In genomic region chr18:2625217-2625616, GRCh38 we compare ENCODE assay signal across 21 cellular contexts. TPM values are rescaled to one million over a fixed set of nuclear protein-coding genes. Genes with fewer than 3 reads are reported as not detected.
DNase-seq lines count a peak whose midpoint lies in the region; ATAC-seq lines count a peak whose summit lies in the region.
"Had no signal": no experiment of that assay in that cellular context is flagged by ENCODE, and none has a peak within 500 bp of the region (broad histone marks: within the 10 kb centered on the region; RNA-seq: fewer than 3 reads in every experiment).

No MANE protein-coding gene starts in this region.

- DNase-seq in activated naive CD4-positive, alpha-beta T cell treated with anti-CD3 and anti-CD28 coated beads, Interleukin-2, amount 10 ng/mL, durations not matched to agents 7 days and 5 days: no peak
- no peak for DNase-seq in activated naive CD4-positive, alpha-beta T cell treated with anti-CD3 and anti-CD28 coated beads, Interleukin-2, amount 50 U/mL, for 72 hours (ENCODE audit: low spot score in 2 of 2)
- DNase-seq in NCI-H146 (lab: John Stamatoyannopoulos, UW): peak; percentile 59
- DNase-seq in stimulated activated effector memory CD8-positive, alpha-beta T cell treated with anti-CD3 and anti-CD28 coated beads, Interleukin-12 subunit alpha, Interleukin-12 subunit beta, amount 100 ng/mL, for 72 hours (ENCODE audit: low spot score in 2 of 2): peak in 1 of 2 donors; percentile 43
- no peak for DNase-seq in naive thymus-derived CD4-positive, alpha-beta T cell
- DNase-seq: CD4-positive, alpha-beta T cell; COR-L47; DMS79; GOT3; HCEC 1CT; IMR-90; Karpas-422; MV-4-11; NCI-H1105 treated with DMSO at 0.1 percent for 48 hours; NCI-H1930; NCI-H226; NCI-H524; NCI-H82 had no signal

- no peaks in the 10 kb centered on the region for H3K9me3 ChIP-seq in naive thymus-derived CD4-positive, alpha-beta T cell (ENCODE audit: control insufficient read depth in 2 of 3, low read length in 3 of 3)
- H3K9me3 ChIP-seq: SJSA1 had no signal

- peaks cover 6% of the 10 kb centered on the region for H3K9me3 Mint-ChIP-seq in activated naive CD4-positive, alpha-beta T cell treated with anti-CD3 and anti-CD28 coated beads, Interleukin-2, amount 10 ng/mL, durations not matched to agents 7 days and 5 days
- H3K9me3 Mint-ChIP-seq in activated naive CD4-positive, alpha-beta T cell treated with anti-CD3 and anti-CD28 coated beads, Interleukin-2, amount 50 U/mL, for 72 hours: peaks cover 0 to 7% of the 10 kb centered on the region in 2 donors
- H3K9me3 Mint-ChIP-seq in activated T-helper 17 cell treated with anti-CD3 and anti-CD28 coated beads, Interleukin-2, amount 50 U/mL, for 72 hours: no peaks in the 10 kb centered on the region
- no peaks in the 10 kb centered on the region for H3K9me3 Mint-ChIP-seq in stimulated activated effector memory CD8-positive, alpha-beta T cell treated with anti-CD3 and anti-CD28 coated beads, Interleukin-12 subunit alpha, Interleukin-12 subunit beta, amount 100 ng/mL, for 72 hours
- H3K9me3 Mint-ChIP-seq in naive thymus-derived CD4-positive, alpha-beta T cell: peaks cover 0 to 3% (median 0%) of the 10 kb centered on the region in 11 donors
- H3K9me3 Mint-ChIP-seq: CD4-positive, alpha-beta T cell had no signal

- no peaks in the 10 kb centered on the region for H3K36me3 ChIP-seq in naive thymus-derived CD4-positive, alpha-beta T cell (ENCODE audit: control insufficient read depth in 2 of 3, insufficient read depth in 3 of 3, low read length in 3 of 3)
- H3K36me3 ChIP-seq: SJSA1 had no signal

- H3K36me3 Mint-ChIP-seq in activated naive CD4-positive, alpha-beta T cell treated with anti-CD3 and anti-CD28 coated beads, Interleukin-2, amount 10 ng/mL, durations not matched to agents 7 days and 5 days: peaks cover 8% of the 10 kb centered on the region
- H3K36me3 Mint-ChIP-seq in activated naive CD4-positive, alpha-beta T cell treated with anti-CD3 and anti-CD28 coated beads, Interleukin-2, amount 50 U/mL, for 72 hours: no peaks in the 10 kb centered on the region
- H3K36me3 Mint-ChIP-seq in activated T-helper 17 cell treated with anti-CD3 and anti-CD28 coated beads, Interleukin-2, amount 50 U/mL, for 72 hours (ENCODE audit: low read depth): no peaks in the 10 kb centered on the region
- no peaks in the 10 kb centered on the region for H3K36me3 Mint-ChIP-seq in stimulated activated effector memory CD8-positive, alpha-beta T cell treated with anti-CD3 and anti-CD28 coated beads, Interleukin-12 subunit alpha, Interleukin-12 subunit beta, amount 100 ng/mL, for 72 hours
- peaks cover 0 to 12% (median 0%) of the 10 kb centered on the region in 5 donors for H3K36me3 Mint-ChIP-seq in naive thymus-derived CD4-positive, alpha-beta T cell

- POLR2A ChIA-PET in naive thymus-derived CD4-positive, alpha-beta T cell (lab: Charles Lee): interaction anchor here (1.2 to 5.7 kb wide), 4 partner anchors 12 to 30 kb away, joined by 3 to 41 read pairs (median 4); partner anchors contain the start of gene SMCHD1

- no peaks in the 10 kb centered on the region for H3K27me3 ChIP-seq in naive thymus-derived CD4-positive, alpha-beta T cell (ENCODE audit: control insufficient read depth in 2 of 2, insufficient read depth in 2 of 2, low read length in 2 of 2)
- H3K27me3 ChIP-seq: SJSA1 had no signal

- no peak overlapping the region for H3K4me3 Mint-ChIP-seq in activated naive CD4-positive, alpha-beta T cell treated with anti-CD3 and anti-CD28 coated beads, Interleukin-2, amount 10 ng/mL, durations not matched to agents 7 days and 5 days
- H3K4me3 Mint-ChIP-seq in activated T-helper 17 cell treated with anti-CD3 and anti-CD28 coated beads, Interleukin-2, amount 50 U/mL, for 72 hours: no peak overlapping the region
- no peak overlapping the region for H3K4me3 Mint-ChIP-seq in stimulated activated effector memory CD8-positive, alpha-beta T cell treated with anti-CD3 and anti-CD28 coated beads, Interleukin-12 subunit alpha, Interleukin-12 subunit beta, amount 100 ng/mL, for 72 hours
- no peak overlapping the region for H3K4me3 Mint-ChIP-seq in naive thymus-derived CD4-positive, alpha-beta T cell
- H3K4me3 Mint-ChIP-seq: CD4-positive, alpha-beta T cell had no signal

- no peak for ATAC-seq in activated naive CD4-positive, alpha-beta T cell treated with anti-CD3 and anti-CD28 coated beads, Interleukin-2, amount 50 U/mL, for 72 hours
- ATAC-seq in activated T-helper 17 cell treated with anti-CD3 and anti-CD28 coated beads, Interleukin-2, amount 50 U/mL, for 72 hours (replicated peaks): no peak
- no peak for ATAC-seq in stimulated activated effector memory CD8-positive, alpha-beta T cell treated with anti-CD3 and anti-CD28 coated beads, Interleukin-12 subunit alpha, Interleukin-12 subunit beta, amount 100 ng/mL, for 72 hours
- no peak for ATAC-seq in naive thymus-derived CD4-positive, alpha-beta T cell
- no peak for ATAC-seq in HG03432 (IDR thresholded peaks at IDR 0.05; ENCODE audit: unreplicated experiment)

- peaks cover 0 to 3% of the 10 kb centered on the region in 2 donors for H3K4me1 ChIP-seq in naive thymus-derived CD4-positive, alpha-beta T cell (ENCODE audit: control insufficient read depth in 2 of 2, insufficient read depth in 2 of 2, low read length in 2 of 2)
- H3K4me1 ChIP-seq: SJSA1 had no signal

- peaks cover 12% of the 10 kb centered on the region for H3K4me1 Mint-ChIP-seq in activated naive CD4-positive, alpha-beta T cell treated with anti-CD3 and anti-CD28 coated beads, Interleukin-2, amount 10 ng/mL, durations not matched to agents 7 days and 5 days
- H3K4me1 Mint-ChIP-seq in activated T-helper 17 cell treated with anti-CD3 and anti-CD28 coated beads, Interleukin-2, amount 50 U/mL, for 72 hours: peaks cover 12% of the 10 kb centered on the region
- peaks cover 15% of the 10 kb centered on the region for H3K4me1 Mint-ChIP-seq in stimulated activated effector memory CD8-positive, alpha-beta T cell treated with anti-CD3 and anti-CD28 coated beads, Interleukin-12 subunit alpha, Interleukin-12 subunit beta, amount 100 ng/mL, for 72 hours
- peaks cover 3 to 26% (median 15%) of the 10 kb centered on the region in 7 donors for H3K4me1 Mint-ChIP-seq in naive thymus-derived CD4-positive, alpha-beta T cell

- H3K27ac ChIP-seq in naive thymus-derived CD4-positive, alpha-beta T cell (ENCODE audit: low read depth, low read length): no peak overlapping the region
- H3K27ac ChIP-seq: SJSA1 had no signal

- peaks cover 3% of the 10 kb centered on the region for H3K27me3 Mint-ChIP-seq in activated naive CD4-positive, alpha-beta T cell treated with anti-CD3 and anti-CD28 coated beads, Interleukin-2, amount 10 ng/mL, durations not matched to agents 7 days and 5 days
- no peaks in the 10 kb centered on the region for H3K27me3 Mint-ChIP-seq in activated T-helper 17 cell treated with anti-CD3 and anti-CD28 coated beads, Interleukin-2, amount 50 U/mL, for 72 hours
- H3K27me3 Mint-ChIP-seq in naive thymus-derived CD4-positive, alpha-beta T cell: peaks cover 0 to 2% (median 0%) of the 10 kb centered on the region in 5 donors
- H3K27me3 Mint-ChIP-seq: CD4-positive, alpha-beta T cell had no signal

- no peak overlapping the region for H3K4me3 ChIP-seq in naive thymus-derived CD4-positive, alpha-beta T cell (ENCODE audit: low read length)
- H3K4me3 ChIP-seq: SJSA1 had no signal

- peak overlapping the region; percentile 26 for H3K27ac Mint-ChIP-seq in activated naive CD4-positive, alpha-beta T cell treated with anti-CD3 and anti-CD28 coated beads, Interleukin-2, amount 10 ng/mL, durations not matched to agents 7 days and 5 days
- H3K27ac Mint-ChIP-seq in activated naive CD4-positive, alpha-beta T cell treated with anti-CD3 and anti-CD28 coated beads, Interleukin-2, amount 50 U/mL, for 72 hours: peak overlapping the region in 1 of 2 donors; percentile 70
- peak overlapping the region; percentile 70 for H3K27ac Mint-ChIP-seq in activated T-helper 17 cell treated with anti-CD3 and anti-CD28 coated beads, Interleukin-2, amount 50 U/mL, for 72 hours
- peak overlapping the region; percentile 47 for H3K27ac Mint-ChIP-seq in stimulated activated effector memory CD8-positive, alpha-beta T cell treated with anti-CD3 and anti-CD28 coated beads, Interleukin-12 subunit alpha, Interleukin-12 subunit beta, amount 100 ng/mL, for 72 hours
- H3K27ac Mint-ChIP-seq in naive thymus-derived CD4-positive, alpha-beta T cell: peak overlapping the region in 4 of 9 donors; percentile 41 to 69 (median 56)
- H3K27ac Mint-ChIP-seq: CD4-positive, alpha-beta T cell had no signal

- CTCF ChIA-PET in activated naive CD4-positive, alpha-beta T cell treated with anti-CD3 and anti-CD28 coated beads, Interleukin-2, amount 10 ng/mL, durations not matched to agents 7 days and 5 days (lab: Charles Lee): no interaction called here
- CTCF ChIA-PET in naive thymus-derived CD4-positive, alpha-beta T cell (lab: Charles Lee): no interaction called here

- intact Hi-C loops in naive thymus-derived CD4-positive, alpha-beta T cell (cut with micrococcal nuclease): no loop called here

RNA-seq across cellular contexts. Expression of gene SMCHD1, which starts 30.3 kb away (rescaled TPM):
- 100 to 1,000 TPM; 112 to 136 TPM for total RNA-seq in activated naive CD4-positive, alpha-beta T cell treated with anti-CD3 and anti-CD28 coated beads, Interleukin-2, amount 50 U/mL, for 72 hours
- 100 to 1,000 TPM in 1 of 2 donors, 10 to 100 TPM in 1; 99.5 to 106 TPM for total RNA-seq in activated T-helper 17 cell treated with anti-CD3 and anti-CD28 coated beads, Interleukin-2, amount 50 U/mL, for 72 hours
- 100 to 1,000 TPM; 181 to 305 (median 236) TPM for total RNA-seq in naive thymus-derived CD4-positive, alpha-beta T cell
- polyA plus RNA-seq in naive thymus-derived CD4-positive, alpha-beta T cell: 10 to 100 TPM; 41.4 to 51.5 TPM

RNA-seq across cellular contexts. Expression of gene NDC80, which starts 53.9 kb away (rescaled TPM):
- total RNA-seq in activated naive CD4-positive, alpha-beta T cell treated with anti-CD3 and anti-CD28 coated beads, Interleukin-2, amount 50 U/mL, for 72 hours: 100 to 1,000 TPM in 1 of 2 donors, 10 to 100 TPM in 1; 66.8 to 117 TPM
- 10 to 100 TPM; 64.4 to 68.9 TPM for total RNA-seq in activated T-helper 17 cell treated with anti-CD3 and anti-CD28 coated beads, Interleukin-2, amount 50 U/mL, for 72 hours
- total RNA-seq in naive thymus-derived CD4-positive, alpha-beta T cell: 10 to 100 TPM in 1 of 5 experiments, 1 to 10 TPM in 4; 2.4 to 53.6 (median 2.7) TPM
- 1 to 10 TPM; 1.3 to 2.4 TPM for polyA plus RNA-seq in naive thymus-derived CD4-positive, alpha-beta T cell

RNA-seq across cellular contexts. Expression of gene METTL4, which starts 53.9 kb away (rescaled TPM):
- 10 to 100 TPM; 20.3 to 57.4 TPM for total RNA-seq in activated naive CD4-positive, alpha-beta T cell treated with anti-CD3 and anti-CD28 coated beads, Interleukin-2, amount 50 U/mL, for 72 hours
- total RNA-seq in activated T-helper 17 cell treated with anti-CD3 and anti-CD28 coated beads, Interleukin-2, amount 50 U/mL, for 72 hours: 10 to 100 TPM; 31.2 to 46.6 TPM
- total RNA-seq in naive thymus-derived CD4-positive, alpha-beta T cell: 10 to 100 TPM; 13.8 to 32.5 (median 22.8) TPM
- 10 to 100 TPM; 12.0 to 18.7 TPM for polyA plus RNA-seq in naive thymus-derived CD4-positive, alpha-beta T cell
